ENCODE assay signal across 14 cellular contexts in genomic region chr10:86868353-86868752, GRCh38.
DNase-seq lines count a peak whose midpoint lies in the region; TF ChIP-seq lines count a peak whose summit lies in the region.
"Had no signal": no experiment of that assay in that cellular context is flagged by ENCODE, and none has a peak within 500 bp of the region (broad histone marks: within the 10 kb centered on the region; RNA-seq: fewer than 3 reads in every experiment).

No MANE protein-coding gene starts in this region.

- H3K4me3 ChIP-seq in NT2/D1 (ENCODE audit: insufficient read length, low read depth), result no peak overlapping the region
- H3K4me3 ChIP-seq: GM23248 had no signal

- H3K27ac Mint-ChIP-seq in osteocyte (ENCODE audit: unreplicated experiment), result peak overlapping the region; percentile 96
- H3K27ac Mint-ChIP-seq: memory B cell had no signal

- no peak overlapping the region for H3K9ac ChIP-seq in NT2/D1 (ENCODE audit: insufficient read length, low read depth)
- H3K9ac ChIP-seq: GM23248 had no signal

- peaks cover 8% of the 10 kb centered on the region for H3K36me3 Mint-ChIP-seq in osteocyte (ENCODE audit: unreplicated experiment)

- peaks cover 50% of the 10 kb centered on the region for H3K4me1 Mint-ChIP-seq in osteocyte (ENCODE audit: unreplicated experiment)

- peak overlapping the region; percentile 70 for H3K4me3 Mint-ChIP-seq in osteocyte (ENCODE audit: unreplicated experiment)
- H3K4me3 Mint-ChIP-seq: memory B cell had no signal

- DNase-seq in ELF-1 (ENCODE audit: low read depth, low spot score) (peak; percentile 91), NT2/D1 (ENCODE audit: low read depth, low spot score) (peak; percentile 92), fibroblast of peridontal ligament (ENCODE audit: extremely low read depth) (peak; percentile 30), osteocyte (ENCODE audit: extremely low spot score, unreplicated experiment) (peak; percentile 86), GM19240 (ENCODE audit: insufficient read length, low spot score) (no peak), EL (no peak), cerebellar nuclear complex (lab: John Stamatoyannopoulos, UW) (no peak), amniotic stem cell (lab: John Stamatoyannopoulos, UW) (no peak)
- DNase-seq: Caco-2; effector CD4-positive, alpha-beta T cell; GM23248; NCI-H2107; stimulated activated CD4-positive, alpha-beta T cell treated with anti-CD3 and anti-CD28 coated beads, Interleukin-2, amount 100 ng/mL, for 48 hours had no signal

- TF ChIP-seq CTCF in osteocyte (IDR thresholded peaks at IDR 0.05), result no peak

- no peaks in the 10 kb centered on the region for H3K27me3 Mint-ChIP-seq in osteocyte (ENCODE audit: unreplicated experiment)
- H3K27me3 Mint-ChIP-seq: memory B cell had no signal

- H3K9me3 Mint-ChIP-seq in osteocyte (ENCODE audit: unreplicated experiment), result no peaks in the 10 kb centered on the region
- H3K9me3 Mint-ChIP-seq: memory B cell had no signal

- H3K9me3 ChIP-seq in NT2/D1 (ENCODE audit: insufficient read depth, low read length), result no peaks in the 10 kb centered on the region
- H3K9me3 ChIP-seq: Caco-2 had no signal

- H3K27me3 ChIP-seq in NT2/D1 (ENCODE audit: insufficient read depth, insufficient read length), result no peaks in the 10 kb centered on the region

- H3K4me1 ChIP-seq in NT2/D1 (ENCODE audit: insufficient read depth, insufficient read length), result peaks cover 6% of the 10 kb centered on the region

- H3K36me3 ChIP-seq in NT2/D1 (ENCODE audit: insufficient read depth, insufficient read length, low read length), result no peaks in the 10 kb centered on the region

Comparison
In these comparisons a context has a peak if more than half of its experiments do, and no peak if none do; other contexts are left out.
1. DNase-seq: peak in ELF-1 (single experiment), NT2/D1 (single experiment), fibroblast of peridontal ligament (single experiment) and osteocyte (single experiment); none in GM19240 (single experiment), EL (single experiment), cerebellar nuclear complex (0 of 2) and amniotic stem cell (single experiment).